In the genomic region with DNA sequence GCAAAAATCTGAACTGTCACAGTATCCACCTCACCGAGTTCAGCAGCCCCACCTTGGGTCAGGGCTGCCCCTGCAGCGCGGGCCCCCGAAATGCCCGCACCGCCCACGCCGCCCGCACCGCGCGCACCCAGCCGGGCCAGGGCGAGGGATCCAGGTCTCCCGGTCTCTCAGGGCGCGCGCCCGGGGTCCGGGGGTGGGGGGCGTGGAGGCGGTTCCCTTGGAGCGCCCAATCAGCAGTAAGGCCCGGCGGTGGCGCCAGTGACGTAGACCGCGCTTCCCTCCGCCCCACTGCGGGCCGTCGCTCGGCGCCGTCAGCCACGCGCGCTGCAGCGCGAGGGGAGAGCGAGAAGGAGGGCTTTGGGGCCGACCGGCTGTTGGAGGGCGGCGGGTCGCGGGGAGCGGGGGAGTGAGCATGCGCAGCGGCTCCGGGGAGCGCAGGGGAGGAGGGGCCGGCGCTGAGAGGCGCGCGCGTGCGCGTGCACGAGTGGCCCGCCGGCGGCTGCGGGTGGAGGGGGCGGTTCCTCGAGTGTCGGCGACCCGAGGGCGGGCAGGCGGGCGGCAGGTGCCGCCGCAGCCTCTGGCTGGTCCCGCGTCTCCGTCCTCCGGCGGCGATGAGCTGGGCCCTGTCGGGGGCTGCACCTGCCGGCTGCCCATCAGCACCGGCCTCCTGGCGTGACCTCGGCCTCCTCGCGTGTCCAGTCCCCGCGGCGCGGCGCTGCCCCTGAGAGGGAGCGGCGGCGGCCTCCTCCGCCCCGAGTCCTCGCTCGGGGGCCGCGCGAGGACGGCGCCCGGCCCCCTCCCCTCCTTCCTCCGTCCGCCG, we compare ENCODE assay signal across 8 cellular contexts. TPM values are rescaled to one million over a fixed set of nuclear protein-coding genes. Genes with fewer than 3 reads are reported as not detected.
DNase-seq lines count a peak whose midpoint lies in the region; ATAC-seq, FAIRE-seq and TF ChIP-seq lines count a peak whose summit lies in the region.

A gene with protein sequence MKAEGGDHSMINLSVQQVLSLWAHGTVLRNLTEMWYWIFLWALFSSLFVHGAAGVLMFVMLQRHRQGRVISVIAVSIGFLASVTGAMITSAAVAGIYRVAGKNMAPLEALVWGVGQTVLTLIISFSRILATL (plus strand): TSS at position 521 of the 820 bp plus-strand sequence. CDS start 529 bp downstream, outside the sequence.

- peak within 1 kb of the TSS; percentile 84 to 93 (median 88) for H3K4me3 ChIP-seq in pancreas
- H3K4me3 ChIP-seq in thymus (ENCODE audit: low read length), result peak within 1 kb of the TSS; percentile 87

- H3K27ac Mint-ChIP-seq in activated naive CD8-positive, alpha-beta T cell, result peak within 1 kb of the TSS; percentile 25

- no peaks in the 10 kb centered on the region for H3K9me3 ChIP-seq in pancreas
- H3K9me3 ChIP-seq in thymus (ENCODE audit: control insufficient read depth), result no peaks in the 10 kb centered on the region

- no peak for FAIRE-seq in pancreas (lab: Jason Lieb, UNC)

- peak within 1 kb of the TSS; percentile 87 for H3K4me3 Mint-ChIP-seq in activated naive CD8-positive, alpha-beta T cell

- no peaks in the 10 kb centered on the region for H3K36me3 Mint-ChIP-seq in activated naive CD8-positive, alpha-beta T cell

- peaks cover 11% of the 10 kb centered on the region for H3K4me1 Mint-ChIP-seq in activated naive CD8-positive, alpha-beta T cell (ENCODE audit: low read depth)

- ATAC-seq in HG02642 (IDR thresholded peaks at IDR 0.05; ENCODE audit: poor library complexity, unreplicated experiment) (peak; percentile 97), SK-N-SH treated with all-trans-retinoic acid at 6 μM for 48 hours (peak; percentile 99), pancreas (peak; percentile 91 to 97 (median 92))

- H3K27ac ChIP-seq in pancreas, result peak within 1 kb of the TSS; percentile 51 to 77 (median 73)
- peak within 1 kb of the TSS; percentile 83 for H3K27ac ChIP-seq in thymus (ENCODE audit: low read depth)

- intact Hi-C loops in head of caudate nucleus (cut with DNase I) (loop anchor here (5.0 kb wide), 1 partner anchor 475 kb away; the partner anchor contains the start of gene HIVEP1), pancreas (cut with DNase I) (no loop called here)

- no peaks in the 10 kb centered on the region for H3K9me3 Mint-ChIP-seq in activated naive CD8-positive, alpha-beta T cell (ENCODE audit: low read depth)

- no peaks in the 10 kb centered on the region for H3K36me3 ChIP-seq in pancreas
- no peaks in the 10 kb centered on the region for H3K36me3 ChIP-seq in thymus (ENCODE audit: control insufficient read depth, insufficient read depth)

- H3K4me1 ChIP-seq in pancreas (peaks cover 0 to 21% (median 11%) of the 10 kb centered on the region in 3 donors), thymus (ENCODE audit: control insufficient read depth, insufficient read depth, low read length) (peaks cover 5% of the 10 kb centered on the region)

- peaks cover 3% of the 10 kb centered on the region for H3K27me3 Mint-ChIP-seq in activated naive CD8-positive, alpha-beta T cell

- H3K27me3 ChIP-seq in pancreas (no peaks in the 10 kb centered on the region), thymus (ENCODE audit: control insufficient read depth, insufficient read depth) (no peaks in the 10 kb centered on the region)

- 0% methylated on average over 49 to 110 of the region's 110 CpGs for WGBS in pancreas, 2 donors
- WGBS in thymus, result under 1% methylated on average over 110 of the region's 110 CpGs

- peak; percentile 31 for TF ChIP-seq POLR2A in GM10847 (IDR thresholded peaks at IDR 0.05; ENCODE audit: extremely low read depth, insufficient read length)

- TF ChIP-seq CTCF in pancreas (IDR thresholded peaks at IDR 0.05), result no peak

- peak; percentile 82 for DNase-seq in NCI-H1092 treated with DMSO at 0.1 percent for 48 hours (lab: John Stamatoyannopoulos, UW)
- peak; percentile 91 to 99 (median 97) for DNase-seq in head of caudate nucleus
- DNase-seq in pancreas, result peak; percentile 92 to 99 (median 94)

TF ChIP-seq in SK-N-SH treated with all-trans-retinoic acid at 6 μM for 48 hours, 23 proteins besides CTCF, POLR2A, EP300 and RAD21:
- TF ChIP-seq POU6F1 (CRISPR knock-in tag; IDR thresholded peaks at IDR 0.05; ENCODE audit: borderline replicate concordance, low read depth) (no peak), ARNTL (CRISPR knock-in tag; IDR thresholded peaks at IDR 0.05; ENCODE audit: borderline replicate concordance, low read depth) (no peak), ZC3H10 (CRISPR knock-in tag; IDR thresholded peaks at IDR 0.05) (no peak), RARB (CRISPR knock-in tag; IDR thresholded peaks at IDR 0.05) (no peak), SNAI2 (CRISPR knock-in tag; IDR thresholded peaks at IDR 0.05) (peak; percentile 64; the same call in 1 of the 2 replicates)
- TF ChIP-seq, protein P1, sequence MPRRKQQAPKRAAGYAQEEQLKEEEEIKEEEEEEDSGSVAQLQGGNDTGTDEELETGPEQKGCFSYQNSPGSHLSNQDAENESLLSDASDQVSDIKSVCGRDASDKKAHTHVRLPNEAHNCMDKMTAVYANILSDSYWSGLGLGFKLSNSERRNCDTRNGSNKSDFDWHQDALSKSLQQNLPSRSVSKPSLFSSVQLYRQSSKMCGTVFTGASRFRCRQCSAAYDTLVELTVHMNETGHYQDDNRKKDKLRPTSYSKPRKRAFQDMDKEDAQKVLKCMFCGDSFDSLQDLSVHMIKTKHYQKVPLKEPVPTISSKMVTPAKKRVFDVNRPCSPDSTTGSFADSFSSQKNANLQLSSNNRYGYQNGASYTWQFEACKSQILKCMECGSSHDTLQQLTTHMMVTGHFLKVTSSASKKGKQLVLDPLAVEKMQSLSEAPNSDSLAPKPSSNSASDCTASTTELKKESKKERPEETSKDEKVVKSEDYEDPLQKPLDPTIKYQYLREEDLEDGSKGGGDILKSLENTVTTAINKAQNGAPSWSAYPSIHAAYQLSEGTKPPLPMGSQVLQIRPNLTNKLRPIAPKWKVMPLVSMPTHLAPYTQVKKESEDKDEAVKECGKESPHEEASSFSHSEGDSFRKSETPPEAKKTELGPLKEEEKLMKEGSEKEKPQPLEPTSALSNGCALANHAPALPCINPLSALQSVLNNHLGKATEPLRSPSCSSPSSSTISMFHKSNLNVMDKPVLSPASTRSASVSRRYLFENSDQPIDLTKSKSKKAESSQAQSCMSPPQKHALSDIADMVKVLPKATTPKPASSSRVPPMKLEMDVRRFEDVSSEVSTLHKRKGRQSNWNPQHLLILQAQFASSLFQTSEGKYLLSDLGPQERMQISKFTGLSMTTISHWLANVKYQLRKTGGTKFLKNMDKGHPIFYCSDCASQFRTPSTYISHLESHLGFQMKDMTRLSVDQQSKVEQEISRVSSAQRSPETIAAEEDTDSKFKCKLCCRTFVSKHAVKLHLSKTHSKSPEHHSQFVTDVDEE (CRISPR knock-in tag; IDR thresholded peaks at IDR 0.05), result peak; percentile 72; the same call in 1 of the 2 replicates

RNA-seq across cellular contexts. Expression of the gene that starts here (rescaled TPM):
- 1 to 10 TPM in 4 of 6 donors, under 1 TPM in 2; 0.85 to 2.3 (median 1.6) TPM for total RNA-seq in pancreas
- polyA plus RNA-seq in pancreas (1 to 10 TPM in 1 of 2 donors, under 1 TPM in 1; 0.49 to 1.5 TPM), thymus (1.7 TPM)

Comparison
In these comparisons a context has a peak if more than half of its experiments do, and no peak if none do; other contexts are left out.
1. Peak in every context shown above with its lines: DNase-seq, ATAC-seq, H3K4me3 ChIP-seq and H3K27ac ChIP-seq.